8 cellular contexts compared by ENCODE assay signal in the genomic region with DNA sequence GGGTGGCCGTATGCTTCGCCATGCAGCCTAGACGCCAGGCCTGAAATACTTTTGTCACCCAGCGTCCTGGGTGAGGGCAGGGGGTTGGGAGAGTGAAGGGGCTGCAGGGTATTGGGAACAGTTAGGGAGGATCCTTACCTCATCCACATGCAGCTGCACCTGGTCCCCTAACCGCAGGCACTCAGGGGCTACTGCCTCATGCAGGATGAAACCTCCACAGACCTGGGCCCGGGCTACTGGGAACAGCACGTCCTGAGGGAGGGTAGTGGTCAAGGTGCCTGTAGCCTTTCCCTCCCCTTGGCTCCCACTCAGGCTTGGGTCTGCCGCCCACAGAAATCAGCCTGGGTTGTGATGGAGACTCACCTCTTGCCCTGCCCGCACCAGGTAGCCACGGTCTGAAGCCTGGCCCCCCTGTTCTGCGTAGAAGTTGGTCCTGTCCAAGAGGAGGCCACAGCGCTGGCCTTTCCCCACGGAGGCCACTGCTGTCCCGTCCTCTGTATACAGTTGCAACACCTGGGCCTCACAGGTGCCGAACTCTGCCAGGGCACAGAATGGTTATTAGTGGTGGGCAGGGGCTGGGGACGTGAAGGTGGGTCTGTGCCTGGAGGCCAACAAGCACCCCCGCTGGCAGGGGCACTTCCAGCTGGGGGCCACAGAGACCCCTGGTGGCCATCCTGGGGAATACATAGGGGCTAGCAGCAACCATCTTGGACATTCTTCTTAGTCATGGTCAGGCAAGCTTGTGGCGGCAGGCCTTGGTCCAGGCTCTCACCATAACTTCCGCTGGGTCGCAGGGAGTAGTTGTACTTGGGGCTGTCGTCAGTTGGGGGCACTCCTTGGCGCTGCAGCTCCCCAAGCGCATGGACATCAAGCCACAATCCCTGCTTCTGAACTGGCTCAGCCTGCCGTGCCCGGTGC. TPM values are rescaled to one million over a fixed set of nuclear protein-coding genes. Genes with fewer than 3 reads are reported as not detected.
DNase-seq lines count a peak whose midpoint lies in the region; ATAC-seq, FAIRE-seq and TF ChIP-seq lines count a peak whose summit lies in the region.

No MANE protein-coding gene starts in this region.

- no peak overlapping the region for H3K27ac ChIP-seq in CD4-positive, CD25-positive, alpha-beta regulatory T cell (ENCODE audit: insufficient read depth, low read length, poor library complexity, severe bottlenecking)
- no peak overlapping the region for H3K27ac ChIP-seq in body of pancreas

- peak; percentile 24 to 41 (median 33) for DNase-seq in CD4-positive, CD25-positive, alpha-beta regulatory T cell
- no peak for DNase-seq in H54 (ENCODE audit: insufficient read length, low spot score)
- DNase-seq in T follicular helper cell (ENCODE audit: low read depth): peak; percentile 12
- DNase-seq in body of pancreas: peak in 2 of 4 donors; percentile 17 to 37
- DNase-seq in left colon: peak in 1 of 2 donors; percentile 23
- peak; percentile 46 for DNase-seq in stimulated activated naive CD8-positive, alpha-beta T cell treated with anti-CD3 and anti-CD28 coated beads, Interleukin-15, Interleukin-2, amounts not matched to agents 100 U/mL and 50 U/mL, for 24 hours
- DNase-seq in OCI-M2 (lab: John Stamatoyannopoulos, UW; ENCODE audit: unreplicated experiment): no peak

- no peak for FAIRE-seq in H54 (lab: Jason Lieb, UNC)

- TF ChIP-seq CTCF in body of pancreas (IDR thresholded peaks at IDR 0.05): peak; percentile 42 to 61 (median 57)

- H3K36me3 Mint-ChIP-seq in CD4-positive, CD25-positive, alpha-beta regulatory T cell: peaks cover 38% of the 10 kb centered on the region

- H3K27ac Mint-ChIP-seq in CD4-positive, CD25-positive, alpha-beta regulatory T cell: no peak overlapping the region

- no peaks in the 10 kb centered on the region for H3K4me1 ChIP-seq in CD4-positive, CD25-positive, alpha-beta regulatory T cell (ENCODE audit: control insufficient read depth, insufficient read depth, low read length, poor library complexity, severe bottlenecking)
- H3K4me1 ChIP-seq in body of pancreas: no peaks in the 10 kb centered on the region

- no peaks in the 10 kb centered on the region for H3K27me3 ChIP-seq in CD4-positive, CD25-positive, alpha-beta regulatory T cell (ENCODE audit: control insufficient read depth, insufficient read depth, low read length)
- no peaks in the 10 kb centered on the region for H3K27me3 ChIP-seq in body of pancreas

- peak; percentile 51 to 65 for ATAC-seq in CD4-positive, CD25-positive, alpha-beta regulatory T cell (ENCODE audit: low read depth in 2 of 2)
- ATAC-seq in body of pancreas (peak; percentile 65), left colon (peak; percentile 45), GM21528 (IDR thresholded peaks at IDR 0.05; ENCODE audit: low FRiP score, unreplicated experiment) (no peak)
- ATAC-seq in stimulated activated naive CD8-positive, alpha-beta T cell treated with anti-CD3 and anti-CD28 coated beads, Interleukin-15, Interleukin-2, amounts not matched to agents 100 U/mL and 50 U/mL, for 24 hours: peak; percentile 41

- no peaks in the 10 kb centered on the region for H3K9me3 Mint-ChIP-seq in CD4-positive, CD25-positive, alpha-beta regulatory T cell

- WGBS in body of pancreas, 2 donors: 81% methylated on average over 5 to 24 of the region's 25 CpGs

- no peak overlapping the region for H3K4me3 ChIP-seq in CD4-positive, CD25-positive, alpha-beta regulatory T cell (ENCODE audit: low read depth, low read length)
- H3K4me3 ChIP-seq in body of pancreas: no peak overlapping the region

- TF ChIP-seq POLR2A in H54 (IDR thresholded peaks at IDR 0.05; ENCODE audit: low read depth, low read length) (0 out of 2 replicates have a peak, but pooled peaks have one; percentile 24), body of pancreas (IDR thresholded peaks at IDR 0.05) (no peak)

- H3K4me1 Mint-ChIP-seq in CD4-positive, CD25-positive, alpha-beta regulatory T cell: peaks cover 0 to 6% (median 1%) of the 10 kb centered on the region in 4 donors

- no peak overlapping the region for H3K4me3 Mint-ChIP-seq in CD4-positive, CD25-positive, alpha-beta regulatory T cell

- H3K27me3 Mint-ChIP-seq in CD4-positive, CD25-positive, alpha-beta regulatory T cell: no peaks in the 10 kb centered on the region

- H3K36me3 ChIP-seq in CD4-positive, CD25-positive, alpha-beta regulatory T cell (ENCODE audit: control insufficient read depth, insufficient read depth, low read length): peaks cover 62% of the 10 kb centered on the region
- H3K36me3 ChIP-seq in body of pancreas (replicated peaks in 1 of 2; ENCODE audit: insufficient read depth in 1 of 2, low read depth in 2 of 2): peaks cover 18 to 22% of the 10 kb centered on the region in 2 donors

- intact Hi-C loops in body of pancreas (cut with DNase I): no loop called here
- intact Hi-C loops in left colon (cut with DNase I, micrococcal nuclease): no loop called here

- H3K9me3 ChIP-seq in CD4-positive, CD25-positive, alpha-beta regulatory T cell (ENCODE audit: control insufficient read depth in 2 of 2, low read length in 2 of 2): no peaks in the 10 kb centered on the region
- H3K9me3 ChIP-seq in body of pancreas: no peaks in the 10 kb centered on the region

RNA-seq across cellular contexts. Expression of a gene that starts 8.6 kb away (rescaled TPM):
- total RNA-seq in CD4-positive, CD25-positive, alpha-beta regulatory T cell: 15.7 TPM
- 1 to 10 TPM; 3.6 to 8.3 (median 6.1) TPM for polyA plus RNA-seq in CD4-positive, CD25-positive, alpha-beta regulatory T cell
- total RNA-seq in body of pancreas (10 to 100 TPM in 1 of 2 donors, 1 to 10 TPM in 1; 9.6 to 17.8 TPM), left colon (10 to 100 TPM in 1 of 2 donors, 1 to 10 TPM in 1; 8.6 to 12.0 TPM)

RNA-seq across cellular contexts. Expression of a gene that starts 34.3 kb away (rescaled TPM):
- not detected for total RNA-seq in CD4-positive, CD25-positive, alpha-beta regulatory T cell
- polyA plus RNA-seq in CD4-positive, CD25-positive, alpha-beta regulatory T cell: not detected
- total RNA-seq in body of pancreas (under 1 TPM; under 0.01 to 0.66 TPM), left colon (under 1 TPM; 0.21 to 0.31 TPM)

RNA-seq across cellular contexts. Expression of a gene that starts 37.9 kb away (rescaled TPM):
- total RNA-seq in CD4-positive, CD25-positive, alpha-beta regulatory T cell: not detected
- not detected for polyA plus RNA-seq in CD4-positive, CD25-positive, alpha-beta regulatory T cell
- total RNA-seq in body of pancreas (not detected), left colon (not detected)

RNA-seq across cellular contexts. Expression of a gene that starts 39.2 kb away (rescaled TPM):
- total RNA-seq in CD4-positive, CD25-positive, alpha-beta regulatory T cell: 53.8 TPM
- polyA plus RNA-seq in CD4-positive, CD25-positive, alpha-beta regulatory T cell: 1 to 10 TPM; 3.6 to 7.0 (median 6.1) TPM
- total RNA-seq in body of pancreas (10 to 100 TPM; 18.9 to 68.6 TPM), left colon (10 to 100 TPM in 1 of 2 donors, 1 to 10 TPM in 1; 9.6 to 15.3 TPM)

RNA-seq across cellular contexts. Expression of a gene that starts 47.2 kb away (rescaled TPM):
- 14.8 TPM for total RNA-seq in CD4-positive, CD25-positive, alpha-beta regulatory T cell
- 10 to 100 TPM; 33.0 to 42.4 (median 36.8) TPM for polyA plus RNA-seq in CD4-positive, CD25-positive, alpha-beta regulatory T cell
- total RNA-seq in body of pancreas (10 to 100 TPM; 31.1 to 33.9 TPM), left colon (10 to 100 TPM; 34.9 to 43.5 TPM)

Comparison
In these comparisons a context has a peak if more than half of its experiments do, and no peak if none do; other contexts are left out.
1. DNase-seq: peak in CD4-positive, CD25-positive, alpha-beta regulatory T cell (3 of 3), T follicular helper cell (single experiment) and stimulated activated naive CD8-positive, alpha-beta T cell treated with anti-CD3 and anti-CD28 coated beads, Interleukin-15, Interleukin-2, amounts not matched to agents 100 U/mL and 50 U/mL, for 24 hours (single experiment); none in H54 (single experiment) and OCI-M2 (single experiment).